ENCODE assay signal across 9 cellular contexts in genomic region chr13:77729502-77730221, GRCh38. TPM values are rescaled to one million over a fixed set of nuclear protein-coding genes. Genes with fewer than 3 reads are reported as not detected.
A peak's percentile ranks its signal among the peaks of the same experiment; 100 is the strongest.
DNase-seq lines count a peak whose midpoint lies in the region; ATAC-seq and TF ChIP-seq lines count a peak whose summit lies in the region.
"Had no signal": no experiment of that assay in that cellular context is flagged by ENCODE, and none has a peak within 500 bp of the region (broad histone marks: within the 10 kb centered on the region; RNA-seq: fewer than 3 reads in every experiment).

No MANE protein-coding gene starts in this region.

- H3K27me3 ChIP-seq in uterus: no peaks in the 10 kb centered on the region

- H3K4me1 Mint-ChIP-seq in activated CD4-positive, alpha-beta T cell treated with anti-CD3 and anti-CD28 coated beads for 36 hours: peaks cover 34% of the 10 kb centered on the region
- H3K4me1 Mint-ChIP-seq in T-helper 17 cell: peaks cover 25% of the 10 kb centered on the region

- TF ChIP-seq POLR2A in uterus (IDR thresholded peaks at IDR 0.05): no peak

- H3K4me3 ChIP-seq in uterus: no peak overlapping the region

- DNase-seq in activated CD4-positive, alpha-beta T cell treated with anti-CD3 and anti-CD28 coated beads for 36 hours: peak; percentile 62
- no peak for DNase-seq in activated CD4-positive, alpha-beta T cell treated with anti-CD3 and anti-CD28 coated beads for 1 hour
- DNase-seq in T-helper 17 cell (no peak), uterus (no peak), SK-N-DZ (ENCODE audit: low spot score) (no peak), NCI-H2196 treated with DMSO at 0.1 percent for 48 hours (lab: John Stamatoyannopoulos, UW; ENCODE audit: unreplicated experiment) (no peak)
- DNase-seq in stimulated activated CD8-positive, alpha-beta memory T cell treated with anti-CD3 and anti-CD28 coated beads, Interleukin-7, amount 100 ng/mL, for 48 hours (ENCODE audit: extremely low read depth in 1 of 2, low read depth in 1 of 2): peak; percentile 11 to 29
- DNase-seq: ACHN had no signal

- ATAC-seq in activated CD4-positive, alpha-beta T cell treated with anti-CD3 and anti-CD28 coated beads for 36 hours: peak; percentile 96
- ATAC-seq in HG02763 (IDR thresholded peaks at IDR 0.05; ENCODE audit: unreplicated experiment): peak; percentile 97
- ATAC-seq in T-helper 17 cell: peak; percentile 71

- peak overlapping the region; percentile 42 for H3K27ac Mint-ChIP-seq in activated CD4-positive, alpha-beta T cell treated with anti-CD3 and anti-CD28 coated beads for 36 hours
- H3K27ac Mint-ChIP-seq in T-helper 17 cell: peak overlapping the region; percentile 97

- no peak overlapping the region for H3K27ac ChIP-seq in uterus

- H3K36me3 Mint-ChIP-seq in activated CD4-positive, alpha-beta T cell treated with anti-CD3 and anti-CD28 coated beads for 36 hours (ENCODE audit: low read depth): peaks cover 14% of the 10 kb centered on the region
- H3K36me3 Mint-ChIP-seq in T-helper 17 cell (ENCODE audit: low read depth): peaks cover 2% of the 10 kb centered on the region

- intact Hi-C loops in activated CD4-positive, alpha-beta T cell treated with anti-CD3 and anti-CD28 coated beads for 36 hours (cut with DNase I, micrococcal nuclease): loop anchor here (2.0 to 10.0 kb wide), 2 partner anchors 31 to 705 kb away; partner anchors contain the start of gene FBXL3 (in 1 of the 2)
- intact Hi-C loops in uterus (cut with DNase I; ENCODE audit: low total_unique reads): no loop called here

- H3K4me1 ChIP-seq in uterus: no peaks in the 10 kb centered on the region

- POLR2A ChIA-PET in activated CD4-positive, alpha-beta T cell treated with anti-CD3 and anti-CD28 coated beads for 36 hours (lab: Charles Lee): interaction anchor here (0.7 kb wide), 1 partner anchor 46 kb away, joined by 3 read pairs; no protein-coding TSS in a partner anchor

- peak overlapping the region; percentile 21 for H3K4me3 Mint-ChIP-seq in activated CD4-positive, alpha-beta T cell treated with anti-CD3 and anti-CD28 coated beads for 36 hours
- H3K4me3 Mint-ChIP-seq in T-helper 17 cell: peak overlapping the region; percentile 84

- CTCF ChIA-PET in activated CD4-positive, alpha-beta T cell treated with anti-CD3 and anti-CD28 coated beads for 36 hours (lab: Charles Lee): interaction anchor here (0.7 to 1.1 kb wide), 4 partner anchors 10 to 30 kb away, joined by 3 to 4 read pairs (median 4); no protein-coding TSS in a partner anchor

- H3K9me3 Mint-ChIP-seq in activated CD4-positive, alpha-beta T cell treated with anti-CD3 and anti-CD28 coated beads for 36 hours (ENCODE audit: low read depth): no peaks in the 10 kb centered on the region

- no peak for TF ChIP-seq CTCF in uterus (IDR thresholded peaks at IDR 0.05)

- no peaks in the 10 kb centered on the region for H3K36me3 ChIP-seq in uterus

- H3K9me3 ChIP-seq in T-helper 17 cell (ENCODE audit: control insufficient read depth, low read length, poor library complexity, severe bottlenecking): no peaks in the 10 kb centered on the region
- H3K9me3 ChIP-seq in uterus: no peaks in the 10 kb centered on the region

- no peaks in the 10 kb centered on the region for H3K27me3 Mint-ChIP-seq in activated CD4-positive, alpha-beta T cell treated with anti-CD3 and anti-CD28 coated beads for 36 hours
- no peaks in the 10 kb centered on the region for H3K27me3 Mint-ChIP-seq in T-helper 17 cell

RNA-seq across cellular contexts. Expression of gene SLAIN1, which starts 32.2 kb away (rescaled TPM):
- total RNA-seq in activated CD4-positive, alpha-beta T cell treated with anti-CD3 and anti-CD28 coated beads for 36 hours: 10 to 100 TPM; 26.7 to 39.8 TPM
- total RNA-seq in T-helper 17 cell: 10 to 100 TPM; 25.4 to 39.0 TPM
- total RNA-seq in uterus: 10 to 100 TPM; 10.3 to 20.9 (median 15.4) TPM
- polyA plus RNA-seq in SK-N-DZ (2014; cell fraction: cytosol; rRNA removed): 52.8 and 56.3 TPM in 2 replicates
- 30.1 and 35.0 TPM in 2 replicates for polyA plus RNA-seq in SK-N-DZ (2014; cell fraction: nucleus; rRNA removed)

Comparison
In these comparisons a context has a peak if more than half of its experiments do, and no peak if none do; other contexts are left out.
1. DNase-seq: peak in activated CD4-positive, alpha-beta T cell treated with anti-CD3 and anti-CD28 coated beads for 36 hours (single experiment) and stimulated activated CD8-positive, alpha-beta memory T cell treated with anti-CD3 and anti-CD28 coated beads, Interleukin-7, amount 100 ng/mL, for 48 hours (2 of 2); none in activated CD4-positive, alpha-beta T cell treated with anti-CD3 and anti-CD28 coated beads for 1 hour (single experiment), T-helper 17 cell (0 of 3), uterus (0 of 2), SK-N-DZ (single experiment) and NCI-H2196 treated with DMSO at 0.1 percent for 48 hours (single experiment).
2. Peak in every context shown above with its lines, with median percentiles within 50 percentile points of each other: ATAC-seq.